ENCODE assay signal across 8 cellular contexts in genomic region chr12:99984271-99985128, GRCh38. TPM values are rescaled to one million over a fixed set of nuclear protein-coding genes. Genes with fewer than 3 reads are reported as not detected.
A peak's percentile ranks its signal among the peaks of the same experiment; 100 is the strongest.
DNase-seq lines count a peak whose midpoint lies in the region; ATAC-seq, FAIRE-seq and TF ChIP-seq lines count a peak whose summit lies in the region.

TSS of gene ANKS1B (minus strand) at chr12:99984936. CDS start at chr12:99984237, 699 bp downstream.

- H3K9ac ChIP-seq in BLaER1 treated with 17β-estradiol and CSF1 and Interleukin-3, amounts not matched to agents 10 nM and 100 nM, result peak within 1 kb of the TSS; percentile 82 to 94 (median 89)
- H3K9ac ChIP-seq in K562 (ENCODE audit: insufficient read depth in 1 of 2, low read depth in 2 of 2, low read length in 2 of 2) (peak within 1 kb of the TSS in 1 of 2 experiments; percentile 84; a peak in 2 of 4 replicates), iPS-15b (ENCODE audit: low read depth, low read length) (peak within 1 kb of the TSS; percentile 66)

- TF ChIP-seq RAD21 in K562 (CRISPR knock-in tag; conservative IDR thresholded peaks at IDR 0.05 in 1 of 2, IDR thresholded peaks at IDR 0.05 in 1 of 2), result no peak

- FAIRE-seq in GM19239 (lab: Jason Lieb, UNC), result no peak
- no peak for FAIRE-seq in K562 (lab: Jason Lieb, UNC)

- TF ChIP-seq POLR2A in K562 (conservative IDR thresholded peaks at IDR 0.05) (no peak), gastrocnemius medialis (IDR thresholded peaks at IDR 0.05) (no peak)

- H3K4me2 ChIP-seq in BLaER1 treated with 17β-estradiol and CSF1 and Interleukin-3, amounts not matched to agents 10 nM and 100 nM, result peak within 1 kb of the TSS; percentile 84 to 97 (median 94)
- H3K4me2 ChIP-seq in K562 (ENCODE audit: insufficient read depth, low read length), result peak within 1 kb of the TSS; percentile 72

- ATAC-seq in HG03520 (IDR thresholded peaks at IDR 0.05; ENCODE audit: unreplicated experiment) (peak; percentile 47), K562 (peak; percentile 89), gastrocnemius medialis (peak; percentile 69 to 71)

- H3K27ac ChIP-seq in BLaER1 treated with 17β-estradiol and CSF1 and Interleukin-3, amounts not matched to agents 10 nM and 100 nM, result peak within 1 kb of the TSS; percentile 57 to 95 (median 91); a peak in 21 of 22 replicates
- H3K27ac ChIP-seq in K562 (ENCODE audit: extremely low read depth, low read depth, low read length) (no peak within 1 kb of the TSS), gastrocnemius medialis (peak within 1 kb of the TSS; percentile 72 to 77 (median 74))

- H2AFZ ChIP-seq in K562 (ENCODE audit: low read depth, low read length), result peak within 1 kb of the TSS; percentile 64

- DNase-seq in GM19239 (ENCODE audit: insufficient read length, low spot score), result peak; percentile 35
- DNase-seq in NCI-H82 treated with DMSO at 0.1 percent for 48 hours (lab: John Stamatoyannopoulos, UW; ENCODE audit: unreplicated experiment), result peak; percentile 45
- peak; percentile 52 to 74 (median 65) for DNase-seq in K562 (ENCODE audit: extremely low read depth in 1 of 4, low spot score in 3 of 4)
- peak; percentile 9 to 37 for DNase-seq in gastrocnemius medialis
- DNase-seq in cerebellar nuclear complex (lab: John Stamatoyannopoulos, UW), result no peak

- no peaks in the 10 kb centered on the region for H3K27me3 ChIP-seq in BLaER1 treated with 17β-estradiol and CSF1 and Interleukin-3, amounts not matched to agents 10 nM and 100 nM
- H3K27me3 ChIP-seq in K562 (ENCODE audit: control insufficient read depth in 2 of 2, insufficient read depth in 2 of 2, low read length in 2 of 2) (peaks cover 5 to 9% of the 10 kb centered on the region in 2 experiments; a peak in 2 of 5 replicates), iPS-15b (ENCODE audit: control insufficient read depth, insufficient read depth, low read length) (peaks cover 20% of the 10 kb centered on the region), gastrocnemius medialis (no peaks in the 10 kb centered on the region)

- intact Hi-C loops in K562 (cut with micrococcal nuclease), result no loop called here
- intact Hi-C loops in gastrocnemius medialis (cut with DNase I; ENCODE audit: low total_unique reads), result loop anchor here (2.0 to 5.0 kb wide), 3 partner anchors 24 to 172 kb away; no protein-coding TSS in a partner anchor

- BruUV-seq in K562 (replicated peaks; lab: Mats Ljungman, UMichigan), result no TSS peak

- in situ Hi-C loops in K562 (cut with MboI), result no loop called here
- in situ Hi-C loops in gastrocnemius medialis (cut with MboI; ENCODE audit: low sequenced_read_pairs in 4 of 4), result loop anchor here in 1 of 4 donors (25.0 kb wide), 1 partner anchor 172 kb away; no protein-coding TSS in a partner anchor

- POLR2A ChIA-PET in K562 (lab: Yijun Ruan, JAX), result interaction anchor here (0.9 to 1.6 kb wide), 2 partner anchors 12 to 71 kb away, joined by 3 to 6 read pairs; no protein-coding TSS in a partner anchor

- WGBS in K562 (ENCODE audit: insufficient coverage, low coverage, missing lambda C conversion rate), result 8% methylated on average over 19 of the region's 98 CpGs

- no peaks in the 10 kb centered on the region for H3K79me2 ChIP-seq in K562 (ENCODE audit: control insufficient read depth, insufficient read depth, low read length)

- TF ChIP-seq CTCF in K562 (IDR thresholded peaks at IDR 0.05 in 2 of 3, conservative IDR thresholded peaks at IDR 0.05 in 1 of 3; ENCODE audit: insufficient read depth in 2 of 3, low read depth in 1 of 3, low read length in 3 of 3), result no peak
- TF ChIP-seq CTCF in gastrocnemius medialis (IDR thresholded peaks at IDR 0.05 in 4 of 5, conservative IDR thresholded peaks at IDR 0.05 in 1 of 5), result no peak

- no peaks in the 10 kb centered on the region for H3K36me3 ChIP-seq in BLaER1 treated with 17β-estradiol and CSF1 and Interleukin-3, amounts not matched to agents 10 nM and 100 nM
- H3K36me3 ChIP-seq in K562 (ENCODE audit: control insufficient read depth, insufficient read depth, low read length) (no peaks in the 10 kb centered on the region), iPS-15b (ENCODE audit: control insufficient read depth, insufficient read depth, low read length) (no peaks in the 10 kb centered on the region), gastrocnemius medialis (no peaks in the 10 kb centered on the region)

- CTCF ChIA-PET in K562 (lab: Yijun Ruan, JAX; ENCODE audit: low intra/inter-chr PET ratio), result no interaction called here

- H4K20me1 ChIP-seq in BLaER1 treated with 17β-estradiol and CSF1 and Interleukin-3, amounts not matched to agents 10 nM and 100 nM, result no peaks in the 10 kb centered on the region
- H4K20me1 ChIP-seq in K562 (replicated peaks; ENCODE audit: control insufficient read depth, insufficient read depth, low read length), result no peaks in the 10 kb centered on the region; the same call in 1 of the 2 replicates

- H3K4me1 ChIP-seq in BLaER1 treated with 17β-estradiol and CSF1 and Interleukin-3, amounts not matched to agents 10 nM and 100 nM, result peaks cover 20 to 60% (median 47%) of the 10 kb centered on the region in 10 experiments
- H3K4me1 ChIP-seq in K562 (replicated peaks in 1 of 2; ENCODE audit: control insufficient read depth in 2 of 2, insufficient read depth in 2 of 2, low read length in 2 of 2) (peaks cover 3 to 9% of the 10 kb centered on the region in 2 experiments; a peak in 3 of 5 replicates), iPS-15b (ENCODE audit: control insufficient read depth, insufficient read depth, low read length) (peaks cover 10% of the 10 kb centered on the region), gastrocnemius medialis (peaks cover 0 to 11% of the 10 kb centered on the region in 2 donors)

- H3K4me3 ChIP-seq in BLaER1 treated with 17β-estradiol and CSF1 and Interleukin-3, amounts not matched to agents 10 nM and 100 nM, result peak within 1 kb of the TSS; percentile 68 to 87 (median 82)
- H3K4me3 ChIP-seq in K562, result peak within 1 kb of the TSS; percentile 38
- H3K4me3 ChIP-seq in iPS-15b (ENCODE audit: low read depth, low read length), result peak within 1 kb of the TSS; percentile 85
- H3K4me3 ChIP-seq in gastrocnemius medialis, result peak within 1 kb of the TSS; percentile 64 to 74 (median 68)

- H3K9me1 ChIP-seq in K562 (ENCODE audit: control insufficient read depth, insufficient read depth, low read length), result no peaks in the 10 kb centered on the region

- no peak for TF ChIP-seq EP300 in K562 (IDR thresholded peaks at IDR 0.05; ENCODE audit: low read length)

- H3K9me3 ChIP-seq in BLaER1 treated with 17β-estradiol and CSF1 and Interleukin-3, amounts not matched to agents 10 nM and 100 nM (replicated peaks in 1 of 11), result 0 out of 22 replicates have a peak, but pooled peaks cover 0 to 2% (median 0%) of the 10 kb centered on the region in 11 experiments
- H3K9me3 ChIP-seq in K562 (replicated peaks; ENCODE audit: control insufficient read depth, insufficient read depth, low read depth, low read length) (no peaks in the 10 kb centered on the region), iPS-15b (ENCODE audit: control insufficient read depth, insufficient read depth, low read length) (no peaks in the 10 kb centered on the region), gastrocnemius medialis (no peaks in the 10 kb centered on the region)

TF ChIP-seq in K562, 482 proteins besides CTCF, POLR2A, EP300 and RAD21 (continues in another document):
- TF ChIP-seq ZNF707 (CRISPR knock-in tag; conservative IDR thresholded peaks at IDR 0.05) (no peak), VEZF1 (CRISPR knock-in tag; IDR thresholded peaks at IDR 0.05) (peak; percentile 28; the same call in 1 of the 2 replicates), MCM3 (IDR thresholded peaks at IDR 0.05) (no peak)

RNA-seq across cellular contexts. Expression of gene ANKS1B, which starts in this region (rescaled TPM):
- 0.30 TPM in 1 of 2 replicates, not detected in the other for total RNA-seq in K562 (2011; cell fraction: chromatin; rRNA removed; ENCODE audit: low replicate concordance)
- total RNA-seq in K562 (2011; cell fraction: nucleolus; rRNA removed), result not detected in 2 replicates
- not detected in 2 replicates for total RNA-seq in K562 (2011; cell fraction: nucleoplasm; rRNA removed)
- total RNA-seq in K562 (2014; rRNA removed) (not detected in 2 replicates), K562 (2014; rRNA removed; fragmentation: Illumina TruSeq; extraction: Trizol) (not detected in 2 replicates), K562 (2015; rRNA removed; fragmentation: Illumina TruSeq; extraction: Trizol) (0.47 TPM in 1 of 2 replicates, not detected in the other), K562 (2021) (not detected in 2 replicates), gastrocnemius medialis (10 to 100 TPM in 1 of 4 donors, 1 to 10 TPM in 3; 3.9 to 14.5 (median 5.7) TPM)
- polyA plus RNA-seq in K562 (2011; rRNA removed) (0.05 TPM in 1 of 2 replicates, not detected in the other), K562 (2014; fragmentation: Illumina TruSeq; extraction: Trizol) (0.04 TPM in 1 of 2 replicates, not detected in the other), K562 (2014; fragmentation: Nextera tagmentation; extraction: Ambion mirVana) (under 1 TPM; 0.28 to 0.35 TPM), K562 (2014; rRNA removed) (0.08 TPM in 1 of 2 replicates, not detected in the other)
- 0.07 TPM in 1 of 2 replicates, not detected in the other for polyA plus RNA-seq in K562 (2011; cell fraction: cytosol; rRNA removed)
- polyA plus RNA-seq in K562 (2011; cell fraction: nucleus; rRNA removed), result not detected in 2 replicates
- polyA plus RNA-seq in K562 (2012), result 0.04 TPM in 1 of 2 replicates, not detected in the other
- 0.45 and 0.46 TPM in 2 replicates for polyA minus RNA-seq in K562 (2011; rRNA and poly(A)+ RNA removed)
- polyA minus RNA-seq in K562 (2011; cell fraction: cytosol; rRNA and poly(A)+ RNA removed), result not detected in 2 replicates
- 0.22 TPM in 1 of 2 replicates, not detected in the other for polyA minus RNA-seq in K562 (2011; cell fraction: nucleus; rRNA and poly(A)+ RNA removed)

Comparison
In these comparisons a context has a peak if more than half of its experiments do, and no peak if none do; other contexts are left out.
1. Peak in DNase-seq, ATAC-seq, H3K4me3 ChIP-seq and H3K4me2 ChIP-seq in K562; RNA of the gene not detected or under 1 TPM.
2. DNase-seq: peak in GM19239 (single experiment), NCI-H82 treated with DMSO at 0.1 percent for 48 hours (single experiment) and gastrocnemius medialis (2 of 2); none in cerebellar nuclear complex (0 of 2).
3. Peak in every context shown above with its lines, with median percentiles within 50 percentile points of each other: H3K4me3 ChIP-seq and ATAC-seq.